In the genomic region with DNA sequence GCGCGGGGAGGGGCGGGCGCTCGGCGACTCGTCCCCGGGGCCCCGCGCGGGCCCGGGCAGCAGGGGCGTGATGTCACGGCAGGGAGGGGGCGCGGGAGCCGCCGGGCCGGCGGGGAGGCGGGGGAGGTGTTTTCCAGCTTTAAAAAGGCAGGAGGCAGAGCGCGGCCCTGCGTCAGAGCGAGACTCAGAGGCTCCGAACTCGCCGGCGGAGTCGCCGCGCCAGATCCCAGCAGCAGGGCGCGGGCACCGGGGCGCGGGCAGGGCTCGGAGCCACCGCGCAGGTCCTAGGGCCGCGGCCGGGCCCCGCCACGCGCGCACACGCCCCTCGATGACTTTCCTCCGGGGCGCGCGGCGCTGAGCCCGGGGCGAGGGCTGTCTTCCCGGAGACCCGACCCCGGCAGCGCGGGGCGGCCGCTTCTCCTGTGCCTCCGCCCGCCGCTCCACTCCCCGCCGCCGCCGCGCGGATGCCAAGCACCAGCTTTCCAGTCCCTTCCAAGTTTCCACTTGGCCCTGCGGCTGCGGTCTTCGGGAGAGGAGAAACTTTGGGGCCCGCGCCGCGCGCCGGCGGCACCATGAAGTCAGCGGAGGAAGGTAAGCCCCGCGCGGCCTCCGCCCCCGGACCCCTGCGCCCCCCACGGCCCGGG, we compare ENCODE assay signal across 8 cellular contexts. TPM values are rescaled to one million over a fixed set of nuclear protein-coding genes. Genes with fewer than 3 reads are reported as not detected.
A peak's percentile ranks its signal among the peaks of the same experiment; 100 is the strongest.
DNase-seq lines count a peak whose midpoint lies in the region; ATAC-seq, FAIRE-seq and TF ChIP-seq lines count a peak whose summit lies in the region.

Gene NFATC1, plus strand, starts transcription at position 170 of the 644 bp plus-strand sequence. Its CDS starts 295 bp downstream, at position 465.

- H3K4me3 Mint-ChIP-seq in activated CD4-positive, alpha-beta T cell treated with anti-CD3 and anti-CD28 coated beads, Interleukin-2, amount 10 ng/mL, durations not matched to agents 7 days and 5 days: peak within 1 kb of the TSS; percentile 69
- H3K4me3 Mint-ChIP-seq in memory B cell: peak within 1 kb of the TSS; percentile 96

- H3K9me3 Mint-ChIP-seq in activated CD4-positive, alpha-beta T cell treated with anti-CD3 and anti-CD28 coated beads, Interleukin-2, amount 10 ng/mL, durations not matched to agents 7 days and 5 days: no peaks in the 10 kb centered on the region
- no peaks in the 10 kb centered on the region for H3K9me3 Mint-ChIP-seq in memory B cell

- CTCF ChIA-PET in activated CD4-positive, alpha-beta T cell treated with anti-CD3 and anti-CD28 coated beads, Interleukin-2, amount 10 ng/mL, durations not matched to agents 7 days and 5 days (lab: Charles Lee): interaction anchor here (0.6 to 1.5 kb wide), 4 partner anchors 10 to 283 kb away, joined by 3 to 8 read pairs (median 3); no protein-coding TSS in a partner anchor

- peaks cover under 1% of the 10 kb centered on the region for H3K36me3 Mint-ChIP-seq in activated CD4-positive, alpha-beta T cell treated with anti-CD3 and anti-CD28 coated beads, Interleukin-2, amount 10 ng/mL, durations not matched to agents 7 days and 5 days (ENCODE audit: low read depth)
- peaks cover 3% of the 10 kb centered on the region for H3K36me3 Mint-ChIP-seq in memory B cell

- peak; percentile 35; the same call in 1 of the 2 replicates for TF ChIP-seq POLR2A in GM12892 (IDR thresholded peaks at IDR 0.05; ENCODE audit: low read depth, low read length)

- DNase-seq in GM12892 (ENCODE audit: insufficient read length): no peak
- DNase-seq in NCI-H1105 (lab: John Stamatoyannopoulos, UW): peak; percentile 64
- peak; percentile 54 for DNase-seq in activated CD4-positive, alpha-beta T cell treated with anti-CD3 and anti-CD28 coated beads, Interleukin-2, amount 10 ng/mL, durations not matched to agents 7 days and 5 days
- peak; percentile 74 to 89 for DNase-seq in dermis microvascular lymphatic vessel endothelial cell (ENCODE audit: low read depth in 2 of 2)
- peak; percentile 73 to 75 for DNase-seq in memory B cell (ENCODE audit: low spot score in 2 of 2)
- DNase-seq in stimulated activated CD8-positive, alpha-beta memory T cell treated with anti-CD3 and anti-CD28 coated beads, Interleukin-15, amount 100 ng/mL, for 24 hours (ENCODE audit: low read depth): peak; percentile 55
- DNase-seq in NCI-H2029 (lab: John Stamatoyannopoulos, UW): no peak
- no peak for DNase-seq in KG1 (lab: John Stamatoyannopoulos, UW)

- POLR2A ChIA-PET in activated CD4-positive, alpha-beta T cell treated with anti-CD3 and anti-CD28 coated beads, Interleukin-2, amount 10 ng/mL, durations not matched to agents 7 days and 5 days (lab: Charles Lee): no interaction called here

- no peak for FAIRE-seq in GM12892 (lab: Jason Lieb, UNC)

- peak within 1 kb of the TSS; percentile 25 for H3K27ac Mint-ChIP-seq in activated CD4-positive, alpha-beta T cell treated with anti-CD3 and anti-CD28 coated beads, Interleukin-2, amount 10 ng/mL, durations not matched to agents 7 days and 5 days
- H3K27ac Mint-ChIP-seq in memory B cell: peak within 1 kb of the TSS; percentile 97

- peaks cover 22% of the 10 kb centered on the region for H3K27me3 Mint-ChIP-seq in activated CD4-positive, alpha-beta T cell treated with anti-CD3 and anti-CD28 coated beads, Interleukin-2, amount 10 ng/mL, durations not matched to agents 7 days and 5 days
- no peaks in the 10 kb centered on the region for H3K27me3 Mint-ChIP-seq in memory B cell

- H3K4me1 Mint-ChIP-seq in activated CD4-positive, alpha-beta T cell treated with anti-CD3 and anti-CD28 coated beads, Interleukin-2, amount 10 ng/mL, durations not matched to agents 7 days and 5 days: peaks cover 32% of the 10 kb centered on the region
- H3K4me1 Mint-ChIP-seq in memory B cell: peaks cover 26% of the 10 kb centered on the region

- peak; percentile 45 for ATAC-seq in memory B cell (ENCODE audit: low read depth)

RNA-seq across cellular contexts. Expression of gene NFATC1, which starts in this region (rescaled TPM):
- polyA plus RNA-seq in GM12892 (2012; ENCODE audit: missing spikeins): 13.0 TPM
- 10 to 100 TPM; 36.9 to 37.1 TPM for total RNA-seq in activated CD4-positive, alpha-beta T cell treated with anti-CD3 and anti-CD28 coated beads, Interleukin-2, amount 10 ng/mL, durations not matched to agents 7 days and 5 days
- 5.5 and 17.1 TPM in 2 replicates for total RNA-seq in dermis microvascular lymphatic vessel endothelial cell

Comparison
In these comparisons a context has a peak if more than half of its experiments do, and no peak if none do; other contexts are left out.
1. DNase-seq: peak in NCI-H1105 (single experiment), activated CD4-positive, alpha-beta T cell treated with anti-CD3 and anti-CD28 coated beads, Interleukin-2, amount 10 ng/mL, durations not matched to agents 7 days and 5 days (single experiment), dermis microvascular lymphatic vessel endothelial cell (2 of 2), memory B cell (2 of 2) and stimulated activated CD8-positive, alpha-beta memory T cell treated with anti-CD3 and anti-CD28 coated beads, Interleukin-15, amount 100 ng/mL, for 24 hours (single experiment); none in GM12892 (single experiment), NCI-H2029 (single experiment) and KG1 (single experiment).